Comparison of ENCODE assay signal across 28 cellular contexts in genomic region chr11:108500169-108500568, GRCh38. TPM values are rescaled to one million over a fixed set of nuclear protein-coding genes. Genes with fewer than 3 reads are reported as not detected.
DNase-seq lines count a peak whose midpoint lies in the region; ATAC-seq and TF ChIP-seq lines count a peak whose summit lies in the region.
"Had no signal": no experiment of that assay in that cellular context is flagged by ENCODE, and none has a peak within 500 bp of the region (broad histone marks: within the 10 kb centered on the region; RNA-seq: fewer than 3 reads in every experiment).

No MANE protein-coding gene starts in this region.

- peaks cover 18% of the 10 kb centered on the region for H3K4me1 Mint-ChIP-seq in CD4-positive, alpha-beta T cell (ENCODE audit: low read depth)
- H3K4me1 Mint-ChIP-seq in CD8-positive, alpha-beta memory T cell: peaks cover 14 to 24% (median 21%) of the 10 kb centered on the region in 3 donors
- H3K4me1 Mint-ChIP-seq in neural crest cell: peaks cover 21% of the 10 kb centered on the region
- H3K4me1 Mint-ChIP-seq in MCF 10A (ENCODE audit: insufficient read depth, unreplicated experiment): peaks cover 6% of the 10 kb centered on the region

- H3K27me3 Mint-ChIP-seq in CD4-positive, alpha-beta T cell: no peaks in the 10 kb centered on the region
- peaks cover 0 to 4% of the 10 kb centered on the region in 2 donors for H3K27me3 Mint-ChIP-seq in CD8-positive, alpha-beta memory T cell
- no peaks in the 10 kb centered on the region for H3K27me3 Mint-ChIP-seq in neural crest cell (ENCODE audit: low read depth)
- no peaks in the 10 kb centered on the region for H3K27me3 Mint-ChIP-seq in MCF 10A (ENCODE audit: insufficient read depth, unreplicated experiment)
- H3K27me3 Mint-ChIP-seq: memory B cell had no signal

- H3K9me3 Mint-ChIP-seq in CD4-positive, alpha-beta T cell: no peaks in the 10 kb centered on the region
- H3K9me3 Mint-ChIP-seq in CD8-positive, alpha-beta memory T cell: no peaks in the 10 kb centered on the region
- H3K9me3 Mint-ChIP-seq in neural crest cell (no peaks in the 10 kb centered on the region), MCF 10A (ENCODE audit: unreplicated experiment) (no peaks in the 10 kb centered on the region)
- H3K9me3 Mint-ChIP-seq: H9, memory B cell had no signal

- no peak for TF ChIP-seq CTCF in CD4-positive, alpha-beta T cell (IDR thresholded peaks at IDR 0.05)
- TF ChIP-seq CTCF in esophagus squamous epithelium (IDR thresholded peaks at IDR 0.05): no peak
- TF ChIP-seq CTCF in neural crest cell (conservative IDR thresholded peaks at IDR 0.05): no peak
- TF ChIP-seq CTCF in MCF 10A (IDR thresholded peaks at IDR 0.05; ENCODE audit: unreplicated experiment): no peak
- no peak for TF ChIP-seq CTCF in GM20000 (IDR thresholded peaks at IDR 0.05; ENCODE audit: extremely low read depth, missing control alignments)

- POLR2A ChIA-PET in CD4-positive, alpha-beta T cell (lab: Charles Lee): no interaction called here
- POLR2A ChIA-PET in CD8-positive, alpha-beta memory T cell (lab: Charles Lee): no interaction called here
- POLR2A ChIA-PET in MCF 10A (lab: Yijun Ruan, JAX): interaction anchor here (0.6 to 1.3 kb wide), 2 partner anchors 34 to 146 kb away, joined by 4 to 5 read pairs; no protein-coding TSS in a partner anchor

- CTCF ChIA-PET in CD4-positive, alpha-beta T cell (lab: Charles Lee): no interaction called here
- CTCF ChIA-PET in CD8-positive, alpha-beta memory T cell (lab: Charles Lee): no interaction called here
- CTCF ChIA-PET in MCF 10A (lab: Yijun Ruan, JAX): no interaction called here

- no peak for DNase-seq in CD4-positive, alpha-beta T cell
- DNase-seq in CD8-positive, alpha-beta memory T cell: no peak
- DNase-seq in esophagus squamous epithelium (lab: John Stamatoyannopoulos, UW) (no peak), neural crest cell (ENCODE audit: low read depth, low spot score) (no peak), MCF 10A (ENCODE audit: unreplicated experiment) (no peak), GM20000 (ENCODE audit: low spot score) (no peak), mesenteric fat pad (ENCODE audit: low spot score) (no peak)
- DNase-seq: activated CD4-positive, CD25-positive, alpha-beta regulatory T cell; activated effector memory CD4-positive, alpha-beta T cell treated with anti-CD3 and anti-CD28 coated beads, Interleukin-2, amount 50 U/mL, for 16 hours; adrenal gland; Calu3; DMS79; H9; Kasumi-1; NCI-H1417 treated with DMSO at 0.1 percent for 48 hours; NCI-H2029 treated with DMSO at 0.1 percent for 48 hours; NCI-H2227 treated with DMSO at 0.1 percent for 48 hours; NCI-H526 treated with DMSO at 0.1 percent for 48 hours; NK-92 treated with Interleukin-12 subunit alpha and Interleukin-12 subunit beta, amount 100 ng/mL, for 24 hours; psoas muscle; stimulated activated CD4-positive, alpha-beta T cell treated with anti-CD3 and anti-CD28 coated beads, Interleukin-12 subunit alpha, Interleukin-12 subunit beta, amount 100 ng/mL, for 4 hours; stimulated activated CD4-positive, alpha-beta T cell treated with anti-CD3 and anti-CD28 coated beads, Interleukin-2, amount 100 ng/mL, for 48 hours had no signal

- no TSS peak for BruUV-seq in MCF 10A (replicated peaks; lab: Mats Ljungman, UMichigan)

- H3K9me3 ChIP-seq in CD4-positive, alpha-beta T cell (ENCODE audit: control insufficient read depth, low read length): no peaks in the 10 kb centered on the region
- no peaks in the 10 kb centered on the region for H3K9me3 ChIP-seq in CD8-positive, alpha-beta memory T cell (ENCODE audit: low read length)
- H3K9me3 ChIP-seq in esophagus squamous epithelium: no peaks in the 10 kb centered on the region
- H3K9me3 ChIP-seq: adrenal gland, BLaER1, psoas muscle, tibial nerve had no signal

- TF ChIP-seq POLR2A in esophagus squamous epithelium (IDR thresholded peaks at IDR 0.05): no peak

- intact Hi-C loops in CD4-positive, alpha-beta T cell (cut with DNase I, micrococcal nuclease): no loop called here
- intact Hi-C loops in esophagus squamous epithelium (cut with DNase I): no loop called here
- intact Hi-C loops in MCF 10A (cut with micrococcal nuclease): no loop called here

- no peak overlapping the region for H3K27ac ChIP-seq in CD4-positive, alpha-beta T cell (ENCODE audit: low read depth, low read length)
- no peak overlapping the region for H3K27ac ChIP-seq in CD8-positive, alpha-beta memory T cell (ENCODE audit: low read depth, low read length)
- H3K27ac ChIP-seq in esophagus squamous epithelium: peak overlapping the region; percentile 95 to 99 (median 98)
- H3K27ac ChIP-seq: adrenal gland, BLaER1, psoas muscle, tibial nerve had no signal

- peaks cover 10% of the 10 kb centered on the region for H3K4me1 ChIP-seq in CD8-positive, alpha-beta memory T cell (ENCODE audit: insufficient read depth, low read length)
- H3K4me1 ChIP-seq in esophagus squamous epithelium: peaks cover 32 to 67% (median 35%) of the 10 kb centered on the region in 3 donors

- no peak for ATAC-seq in CD4-positive, alpha-beta T cell (ENCODE audit: poor library complexity)
- ATAC-seq: HepG2, left lobe of liver, psoas muscle, sciatic nerve had no signal

- no peaks in the 10 kb centered on the region for H3K36me3 ChIP-seq in CD8-positive, alpha-beta memory T cell (ENCODE audit: insufficient read depth, low read length)
- H3K36me3 ChIP-seq in esophagus squamous epithelium: no peaks in the 10 kb centered on the region
- H3K36me3 ChIP-seq: adrenal gland, BLaER1, tibial nerve had no signal

- H3K27me3 ChIP-seq in CD4-positive, alpha-beta T cell (ENCODE audit: control insufficient read depth, insufficient read depth, low read length): no peaks in the 10 kb centered on the region
- H3K27me3 ChIP-seq in CD8-positive, alpha-beta memory T cell (ENCODE audit: insufficient read depth, low read length, poor library complexity, severe bottlenecking): no peaks in the 10 kb centered on the region
- no peaks in the 10 kb centered on the region for H3K27me3 ChIP-seq in esophagus squamous epithelium
- H3K27me3 ChIP-seq: adrenal gland, tibial nerve had no signal

- peaks cover 6% of the 10 kb centered on the region for H3K36me3 Mint-ChIP-seq in CD4-positive, alpha-beta T cell (ENCODE audit: low read depth)
- H3K36me3 Mint-ChIP-seq in CD8-positive, alpha-beta memory T cell: peaks cover 0 to 5% (median 0%) of the 10 kb centered on the region in 3 donors
- H3K36me3 Mint-ChIP-seq in neural crest cell (ENCODE audit: low read depth) (no peaks in the 10 kb centered on the region), MCF 10A (ENCODE audit: insufficient read depth, unreplicated experiment) (no peaks in the 10 kb centered on the region)
- H3K36me3 Mint-ChIP-seq: memory B cell had no signal

- H3K4me3 Mint-ChIP-seq in CD4-positive, alpha-beta T cell: peak overlapping the region; percentile 67
- H3K4me3 Mint-ChIP-seq in CD8-positive, alpha-beta memory T cell: peak overlapping the region in 6 of 7 donors; percentile 3 to 89 (median 49)
- peak overlapping the region; percentile 77 for H3K4me3 Mint-ChIP-seq in neural crest cell
- H3K4me3 Mint-ChIP-seq in MCF 10A (ENCODE audit: unreplicated experiment): no peak overlapping the region

- no peak overlapping the region for H3K4me3 ChIP-seq in CD8-positive, alpha-beta memory T cell (ENCODE audit: low read length)
- no peak overlapping the region for H3K4me3 ChIP-seq in esophagus squamous epithelium
- H3K4me3 ChIP-seq: adrenal gland, BLaER1, psoas muscle, tibial nerve had no signal

- 52 to 56% methylated on average over 4 of the region's 4 CpGs for WGBS in esophagus squamous epithelium, 2 donors

- H3K27ac Mint-ChIP-seq in CD4-positive, alpha-beta T cell: peak overlapping the region; percentile 67
- H3K27ac Mint-ChIP-seq in CD8-positive, alpha-beta memory T cell: peak overlapping the region in 5 of 8 donors; percentile 6 to 63 (median 29)
- H3K27ac Mint-ChIP-seq in neural crest cell (ENCODE audit: unreplicated experiment) (no peak overlapping the region), MCF 10A (ENCODE audit: low read depth, unreplicated experiment) (no peak overlapping the region)
- H3K27ac Mint-ChIP-seq: H9, memory B cell had no signal

RNA-seq across cellular contexts. Expression of gene POGLUT3, which starts 2.0 kb away (rescaled TPM):
- total RNA-seq in CD4-positive, alpha-beta T cell: 1 to 10 TPM; 5.5 to 5.9 TPM
- total RNA-seq in CD8-positive, alpha-beta memory T cell: 10 to 100 TPM; 16.7 to 17.8 TPM
- 12.9 TPM for polyA plus RNA-seq in CD8-positive, alpha-beta memory T cell
- total RNA-seq in esophagus squamous epithelium (10 to 100 TPM in 2 of 4 donors, 1 to 10 TPM in 2; 6.0 to 18.3 (median 13.2) TPM), neural crest cell (30.9 and 31.2 TPM in 2 replicates), MCF 10A (2022) (0.79 and 1.1 TPM in 2 replicates), mesenteric fat pad (24.7 TPM)

RNA-seq across cellular contexts. Expression of gene C11orf65, which starts 32.8 kb away (rescaled TPM):
- total RNA-seq in CD4-positive, alpha-beta T cell: under 1 TPM; 0.30 to 0.75 TPM
- total RNA-seq in CD8-positive, alpha-beta memory T cell: 1 to 10 TPM in 1 of 2 experiments, under 1 TPM in 1; 0.64 to 1.1 TPM
- polyA plus RNA-seq in CD8-positive, alpha-beta memory T cell: 0.78 TPM
- 1 to 10 TPM in 1 of 4 donors, under 1 TPM in 2, not detected in 1; 0.09 to 2.7 (median 0.95) TPM for total RNA-seq in esophagus squamous epithelium
- 1.0 and 1.1 TPM in 2 replicates for total RNA-seq in neural crest cell
- total RNA-seq in MCF 10A (2022): 1.4 and 1.5 TPM in 2 replicates
- 0.32 TPM for total RNA-seq in mesenteric fat pad
- total RNA-seq: Calu3 had no signal

Comparison
In these comparisons a context has a peak if more than half of its experiments do, and no peak if none do; other contexts are left out.
1. H3K27ac ChIP-seq: peak in esophagus squamous epithelium (4 of 4); none in CD4-positive, alpha-beta T cell (single experiment) and CD8-positive, alpha-beta memory T cell (single experiment).
2. H3K27ac Mint-ChIP-seq: peak in CD4-positive, alpha-beta T cell (single experiment) and CD8-positive, alpha-beta memory T cell (5 of 8); none in neural crest cell (single experiment) and MCF 10A (single experiment).